1 cellular context compared by ENCODE assay signal in the genomic region with DNA sequence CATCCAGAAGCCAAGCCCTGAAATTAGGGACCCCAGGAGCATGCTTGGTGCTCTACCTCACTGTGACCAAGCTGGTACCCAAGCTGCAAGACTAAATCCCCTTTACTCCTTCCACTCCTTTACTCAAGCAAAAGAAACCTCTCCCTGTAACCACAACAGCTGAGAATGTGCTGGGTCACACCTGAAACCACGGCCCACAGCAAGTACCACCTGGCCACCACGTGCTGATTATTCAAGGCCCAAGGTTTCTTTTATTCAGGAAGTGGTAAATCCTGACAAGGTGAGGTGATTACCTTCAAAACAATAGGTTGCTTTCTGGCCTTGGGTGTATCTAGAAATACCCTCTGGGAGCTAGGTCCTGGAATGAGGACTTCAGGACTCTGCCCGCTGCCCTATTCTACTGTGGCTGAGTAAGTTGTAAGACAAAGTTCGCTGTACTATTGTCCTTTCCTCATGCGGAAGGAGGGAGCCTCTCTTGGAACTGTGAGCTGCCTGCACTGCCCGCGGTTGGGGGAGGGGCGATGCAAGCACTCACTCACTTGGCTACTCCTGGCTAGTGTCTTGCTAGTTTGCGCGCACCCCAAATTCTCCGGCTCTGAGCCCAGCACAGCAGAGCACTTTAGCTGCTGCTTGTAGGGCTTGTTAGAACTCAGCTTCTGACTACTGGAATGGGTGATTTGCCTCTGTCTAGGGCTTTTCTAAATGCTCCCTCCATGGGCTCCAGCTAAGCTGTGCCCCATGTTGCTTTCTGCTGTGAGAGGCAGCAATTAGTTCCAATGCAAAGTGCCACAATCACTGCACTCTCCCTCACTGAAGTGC.
A peak's percentile ranks its signal among the peaks of the same experiment; 100 is the strongest.
TF ChIP-seq lines count a peak whose summit lies in the region.

No MANE protein-coding gene starts in this region.

TF ChIP-seq in GM12878, 131 proteins besides CTCF, POLR2A, EP300 and RAD21:
- TF ChIP-seq, protein P1, sequence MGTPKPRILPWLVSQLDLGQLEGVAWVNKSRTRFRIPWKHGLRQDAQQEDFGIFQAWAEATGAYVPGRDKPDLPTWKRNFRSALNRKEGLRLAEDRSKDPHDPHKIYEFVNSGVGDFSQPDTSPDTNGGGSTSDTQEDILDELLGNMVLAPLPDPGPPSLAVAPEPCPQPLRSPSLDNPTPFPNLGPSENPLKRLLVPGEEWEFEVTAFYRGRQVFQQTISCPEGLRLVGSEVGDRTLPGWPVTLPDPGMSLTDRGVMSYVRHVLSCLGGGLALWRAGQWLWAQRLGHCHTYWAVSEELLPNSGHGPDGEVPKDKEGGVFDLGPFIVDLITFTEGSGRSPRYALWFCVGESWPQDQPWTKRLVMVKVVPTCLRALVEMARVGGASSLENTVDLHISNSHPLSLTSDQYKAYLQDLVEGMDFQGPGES (IDR thresholded peaks at IDR 0.05): no peak
- peak in 1 of 2 experiments; percentile 40; a peak in 2 of 4 replicates for TF ChIP-seq BHLHE40 (IDR thresholded peaks at IDR 0.05; ENCODE audit: borderline replicate concordance in 1 of 2, low read depth in 2 of 2, low read length in 1 of 2)
